ENCODE assay signal across 8 cellular contexts in genomic region chr12:26317942-26318565, GRCh38.
DNase-seq lines count a peak whose midpoint lies in the region; ATAC-seq and TF ChIP-seq lines count a peak whose summit lies in the region.

No MANE protein-coding gene starts in this region.

- in situ Hi-C loops in Caki2 (cut with HindIII; ENCODE audit: low pct_unique_long_range_greater_than_20kb, low sequenced_read_pairs) (no loop called here), G401 (cut with HindIII; ENCODE audit: low sequenced_read_pairs) (no loop called here)

- H3K4me3 ChIP-seq in foreskin fibroblast (ENCODE audit: low read depth in 1 of 2, low read length in 2 of 2): no peak overlapping the region

- no peak for TF ChIP-seq CTCF in foreskin fibroblast (IDR thresholded peaks at IDR 0.05; ENCODE audit: low read depth, low read length)

- ATAC-seq in GM21717 (IDR thresholded peaks at IDR 0.05; ENCODE audit: unreplicated experiment): peak; percentile 39

- peak; percentile 79 for DNase-seq in Caki2 (ENCODE audit: low read depth)
- DNase-seq in LHCN-M2 (ENCODE audit: low read depth): peak; percentile 92
- peak; percentile 62 to 81 for DNase-seq in foreskin fibroblast
- no peak for DNase-seq in G401 (ENCODE audit: low spot score)
- no peak for DNase-seq in cerebellar cortex (ENCODE audit: low spot score)
- DNase-seq in SHP77 treated with DMSO at 0.1 percent for 48 hours (lab: John Stamatoyannopoulos, UW): no peak
- DNase-seq in NCI-H2029 (lab: John Stamatoyannopoulos, UW): no peak

Comparison
In these comparisons a context has a peak if more than half of its experiments do, and no peak if none do; other contexts are left out.
1. DNase-seq: peak in Caki2 (single experiment), LHCN-M2 (single experiment) and foreskin fibroblast (2 of 2); none in G401 (single experiment), cerebellar cortex (single experiment), SHP77 treated with DMSO at 0.1 percent for 48 hours (single experiment) and NCI-H2029 (single experiment).